ENCODE assay signal across 31 cellular contexts in the genomic region with DNA sequence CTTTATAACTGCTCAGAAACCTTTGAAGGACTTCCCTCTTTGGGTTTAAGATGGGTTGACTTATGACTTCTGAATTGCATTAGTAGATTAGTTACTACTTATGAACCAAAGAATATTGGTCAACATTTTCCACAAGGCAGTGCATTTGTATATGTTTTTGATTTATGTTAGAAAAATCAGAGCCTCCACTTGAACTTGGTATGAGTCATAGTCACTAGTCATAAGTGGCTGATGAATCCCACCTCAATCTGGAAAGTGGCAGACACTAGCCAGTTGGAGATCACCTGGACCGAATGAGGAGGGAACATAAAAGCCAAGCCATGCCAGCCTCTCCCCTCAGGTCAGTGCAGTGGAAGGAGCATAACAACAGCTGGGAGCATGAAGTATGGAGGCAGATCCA. TPM values are rescaled to one million over a fixed set of nuclear protein-coding genes. Genes with fewer than 3 reads are reported as not detected.
A peak's percentile ranks its signal among the peaks of the same experiment; 100 is the strongest.
DNase-seq lines count a peak whose midpoint lies in the region; ATAC-seq and TF ChIP-seq lines count a peak whose summit lies in the region.
"Had no signal": no experiment of that assay in that cellular context is flagged by ENCODE, and none has a peak within 500 bp of the region (broad histone marks: within the 10 kb centered on the region; RNA-seq: fewer than 3 reads in every experiment).

No MANE protein-coding gene starts in this region.

- DNase-seq in GM23248: peak; percentile 20
- peak; percentile 11 for DNase-seq in RPMI7951 (ENCODE audit: low read depth)
- peak; percentile 12 for DNase-seq in epithelial cell of esophagus (ENCODE audit: low read depth)
- DNase-seq in kidney tubule cell (ENCODE audit: low spot score): peak; percentile 53
- no peak for DNase-seq in NCI-H748 (lab: John Stamatoyannopoulos, UW; ENCODE audit: unreplicated experiment)
- no peak for DNase-seq in NCI-H1694 treated with DMSO at 0.1 percent for 48 hours (lab: John Stamatoyannopoulos, UW)
- DNase-seq in activated CD4-positive, alpha-beta T cell treated with anti-CD3 and anti-CD28 coated beads, Interleukin-2, amount 50 U/mL, for 1 hour: no peak
- no peak for DNase-seq in natural killer cell treated with Interleukin-12 subunit alpha and Interleukin-12 subunit beta and Interleukin-15 and Interleukin-18, amount 100 ng/mL, for 72 hours (ENCODE audit: low spot score)
- DNase-seq: activated CD4-positive, alpha-beta T cell treated with anti-CD3 and anti-CD28 coated beads, Interleukin-2, amount 50 U/mL, for 4 hours; activated naive CD8-positive, alpha-beta T cell treated with anti-CD3 and anti-CD28 coated beads, Interleukin-2, amount 50 U/mL, for 24 hours; activated T-cell treated with anti-CD3 and anti-CD28 coated beads, Interleukin-2, amount 50 U/mL, for 72 hours; body of pancreas; CD8-positive, alpha-beta memory T cell; dorsolateral prefrontal cortex; heart left ventricle; Kasumi-1; kidney; naive thymus-derived CD4-positive, alpha-beta T cell; NCI-H2171 treated with DMSO at 0.1 percent for 48 hours; NCI-H510A treated with DMSO at 0.1 percent for 48 hours; NK-92 treated with Interleukin-12 subunit alpha and Interleukin-12 subunit beta, amount 100 ng/mL, for 24 hours; nucleus accumbens; SK-N-SH; stimulated activated CD4-positive, alpha-beta T cell treated with anti-CD3 and anti-CD28 coated beads, Interleukin-4, amount 100 ng/mL, for 4 hours; upper lobe of left lung had no signal

- H3K9me3 Mint-ChIP-seq in natural killer cell treated with Interleukin-12 subunit alpha and Interleukin-12 subunit beta and Interleukin-15 and Interleukin-18, amount 100 ng/mL, for 72 hours: no peaks in the 10 kb centered on the region
- H3K9me3 Mint-ChIP-seq: activated naive CD8-positive, alpha-beta T cell treated with anti-CD3 and anti-CD28 coated beads, Interleukin-2, amount 50 U/mL, for 24 hours; activated T-cell treated with anti-CD3 and anti-CD28 coated beads, Interleukin-2, amount 50 U/mL, for 72 hours; T-helper 1 cell treated with Interleukin-12 subunit alpha and Interleukin-12 subunit beta and Interleukin-4 antibody, amounts not matched to agents 30 μg/mL and 1 μg/mL, for 36 hours had no signal

- H3K27ac ChIP-seq in GM23248: no peak overlapping the region
- H3K27ac ChIP-seq: body of pancreas, dorsolateral prefrontal cortex, heart left ventricle, prostate gland, upper lobe of left lung had no signal

- no peak overlapping the region for H3K4me3 Mint-ChIP-seq in natural killer cell treated with Interleukin-12 subunit alpha and Interleukin-12 subunit beta and Interleukin-15 and Interleukin-18, amount 100 ng/mL, for 72 hours
- H3K4me3 Mint-ChIP-seq: activated naive CD8-positive, alpha-beta T cell treated with anti-CD3 and anti-CD28 coated beads, Interleukin-2, amount 50 U/mL, for 24 hours; activated T-cell treated with anti-CD3 and anti-CD28 coated beads, Interleukin-2, amount 50 U/mL, for 72 hours; CD8-positive, alpha-beta memory T cell; naive thymus-derived CD4-positive, alpha-beta T cell; T-helper 1 cell treated with Interleukin-12 subunit alpha and Interleukin-12 subunit beta and Interleukin-4 antibody, amounts not matched to agents 30 μg/mL and 1 μg/mL, for 36 hours had no signal

- H4K20me1 ChIP-seq in GM23248 (ENCODE audit: insufficient read depth): no peaks in the 10 kb centered on the region

- H3K27me3 ChIP-seq in GM23248 (replicated peaks; ENCODE audit: insufficient read depth): peaks cover 21% of the 10 kb centered on the region
- H3K27me3 ChIP-seq: body of pancreas, upper lobe of left lung had no signal

- TF ChIP-seq CTCF in epithelial cell of esophagus (IDR thresholded peaks at IDR 0.05; ENCODE audit: insufficient read depth, low read depth, low read length, missing control alignments): no peak

- no peak overlapping the region for H3K27ac Mint-ChIP-seq in natural killer cell treated with Interleukin-12 subunit alpha and Interleukin-12 subunit beta and Interleukin-15 and Interleukin-18, amount 100 ng/mL, for 72 hours
- H3K27ac Mint-ChIP-seq: activated naive CD8-positive, alpha-beta T cell treated with anti-CD3 and anti-CD28 coated beads, Interleukin-2, amount 50 U/mL, for 24 hours; activated T-cell treated with anti-CD3 and anti-CD28 coated beads, Interleukin-2, amount 50 U/mL, for 72 hours; CD8-positive, alpha-beta memory T cell; naive thymus-derived CD4-positive, alpha-beta T cell; T-helper 1 cell treated with Interleukin-12 subunit alpha and Interleukin-12 subunit beta and Interleukin-4 antibody, amounts not matched to agents 30 μg/mL and 1 μg/mL, for 36 hours had no signal

- H3K9me3 ChIP-seq in GM23248 (ENCODE audit: low read depth): no peaks in the 10 kb centered on the region
- H3K9me3 ChIP-seq: body of pancreas, HAP-1, heart left ventricle, prostate gland, SK-N-SH, upper lobe of left lung had no signal

- H3K27me3 Mint-ChIP-seq in natural killer cell treated with Interleukin-12 subunit alpha and Interleukin-12 subunit beta and Interleukin-15 and Interleukin-18, amount 100 ng/mL, for 72 hours: peaks cover 7 to 8% of the 10 kb centered on the region in 2 donors

- 79 to 94% methylated on average over 1 of the region's 1 CpG for whole genome bisulfite sequencing in GM23248 (ENCODE audit: low coverage in 1 of 2, low lambda C conversion rate in 2 of 2, missing lambda C conversion rate in 2 of 2), 2 experiments

- no peak overlapping the region for H3K4me2 ChIP-seq in GM23248 (ENCODE audit: unreplicated experiment)
- H3K4me2 ChIP-seq: SK-N-SH had no signal

- no peaks in the 10 kb centered on the region for H3K36me3 ChIP-seq in GM23248 (ENCODE audit: low read depth)
- H3K36me3 ChIP-seq: HAP-1, heart left ventricle, prostate gland, upper lobe of left lung had no signal

- H3K4me3 ChIP-seq in GM23248 (no peak overlapping the region), epithelial cell of esophagus (ENCODE audit: low read length) (no peak overlapping the region)
- H3K4me3 ChIP-seq: body of pancreas, dorsolateral prefrontal cortex, HAP-1, heart left ventricle, prostate gland, upper lobe of left lung had no signal

- no peaks in the 10 kb centered on the region for H3F3A ChIP-seq in GM23248 (ENCODE audit: insufficient read depth)

- H3K79me2 ChIP-seq in GM23248 (ENCODE audit: insufficient read depth): no peaks in the 10 kb centered on the region

- H3K4me1 ChIP-seq in GM23248 (ENCODE audit: insufficient read depth): no peaks in the 10 kb centered on the region
- H3K4me1 ChIP-seq: body of pancreas, HAP-1, heart left ventricle, prostate gland, upper lobe of left lung had no signal

- ATAC-seq in natural killer cell treated with Interleukin-12 subunit alpha and Interleukin-12 subunit beta and Interleukin-15 and Interleukin-18, amount 100 ng/mL, for 72 hours: no peak
- ATAC-seq: activated naive CD8-positive, alpha-beta T cell treated with anti-CD3 and anti-CD28 coated beads, Interleukin-2, amount 50 U/mL, for 24 hours; activated T-cell treated with anti-CD3 and anti-CD28 coated beads, Interleukin-2, amount 50 U/mL, for 72 hours; body of pancreas; heart left ventricle; naive thymus-derived CD4-positive, alpha-beta T cell; Right ventricle myocardium inferior had no signal

- in situ Hi-C loops in GM23248 (cut with MboI): loop anchor here (25.0 kb wide), 1 partner anchor 398 kb away; no protein-coding TSS in a partner anchor

- H3K36me3 Mint-ChIP-seq in natural killer cell treated with Interleukin-12 subunit alpha and Interleukin-12 subunit beta and Interleukin-15 and Interleukin-18, amount 100 ng/mL, for 72 hours: no peaks in the 10 kb centered on the region
- H3K36me3 Mint-ChIP-seq: CD8-positive, alpha-beta memory T cell; naive thymus-derived CD4-positive, alpha-beta T cell had no signal

- no peaks in the 10 kb centered on the region for H3K4me1 Mint-ChIP-seq in natural killer cell treated with Interleukin-12 subunit alpha and Interleukin-12 subunit beta and Interleukin-15 and Interleukin-18, amount 100 ng/mL, for 72 hours (ENCODE audit: low read depth in 2 of 2)
- H3K4me1 Mint-ChIP-seq: activated naive CD8-positive, alpha-beta T cell treated with anti-CD3 and anti-CD28 coated beads, Interleukin-2, amount 50 U/mL, for 24 hours; CD8-positive, alpha-beta memory T cell; naive thymus-derived CD4-positive, alpha-beta T cell had no signal

- no peaks in the 10 kb centered on the region for H3K9me2 ChIP-seq in GM23248 (ENCODE audit: insufficient read depth)
- H3K9me2 ChIP-seq: SK-N-SH had no signal

- no peak overlapping the region for H3K9ac ChIP-seq in GM23248
- H3K9ac ChIP-seq: SK-N-SH had no signal

- H2AFZ ChIP-seq in GM23248: no peak overlapping the region

RNA-seq across cellular contexts. Expression of gene SPART, which starts 39.3 kb away (rescaled TPM):
- total RNA-seq in GM23248 (2014; rRNA removed; shearing (Covaris generic)): 77.1 and 82.4 TPM in 2 replicates
- 66.3 and 72.8 TPM in 2 replicates for polyA plus RNA-seq in GM23248 (2016; fragmentation: Nextera tagmentation; extraction: Ambion mirVana)
- total RNA-seq in RPMI7951 (2014; rRNA removed; shearing (Covaris generic)): 44.0 and 52.9 TPM in 2 replicates
- 10 to 100 TPM; 24.2 to 38.9 TPM for total RNA-seq in natural killer cell treated with Interleukin-12 subunit alpha and Interleukin-12 subunit beta and Interleukin-15 and Interleukin-18, amount 100 ng/mL, for 72 hours

RNA-seq across cellular contexts. Expression of gene CCNA1, which starts 46.8 kb away (rescaled TPM):
- not detected in 2 replicates for total RNA-seq in GM23248 (2014; rRNA removed; shearing (Covaris generic))
- not detected in 2 replicates for polyA plus RNA-seq in GM23248 (2016; fragmentation: Nextera tagmentation; extraction: Ambion mirVana)
- total RNA-seq in RPMI7951 (2014; rRNA removed; shearing (Covaris generic)): 0.96 and 2.9 TPM in 2 replicates
- total RNA-seq in natural killer cell treated with Interleukin-12 subunit alpha and Interleukin-12 subunit beta and Interleukin-15 and Interleukin-18, amount 100 ng/mL, for 72 hours: under 1 TPM in 1 of 2 donors, not detected in 1; 0.70 TPM
- total RNA-seq: body of pancreas; CD8-positive, alpha-beta memory T cell; Right ventricle myocardium inferior had no signal
- polyA plus RNA-seq: AG04450; CD8-positive, alpha-beta memory T cell; liver; naive thymus-derived CD4-positive, alpha-beta T cell had no signal

Comparison
In these comparisons a context has a peak if more than half of its experiments do, and no peak if none do; other contexts are left out.
1. DNase-seq: peak in GM23248 (single experiment), RPMI7951 (single experiment), epithelial cell of esophagus (single experiment) and kidney tubule cell (single experiment); none in NCI-H748 (single experiment), NCI-H1694 treated with DMSO at 0.1 percent for 48 hours (single experiment), activated CD4-positive, alpha-beta T cell treated with anti-CD3 and anti-CD28 coated beads, Interleukin-2, amount 50 U/mL, for 1 hour (single experiment) and natural killer cell treated with Interleukin-12 subunit alpha and Interleukin-12 subunit beta and Interleukin-15 and Interleukin-18, amount 100 ng/mL, for 72 hours (single experiment).